8 cellular contexts compared by ENCODE assay signal in genomic region chr15:38563723-38564519, GRCh38. TPM values are rescaled to one million over a fixed set of nuclear protein-coding genes. Genes with fewer than 3 reads are reported as not detected.
DNase-seq lines count a peak whose midpoint lies in the region; ATAC-seq and TF ChIP-seq lines count a peak whose summit lies in the region.

No MANE protein-coding gene starts in this region.

- peak; percentile 91 for TF ChIP-seq CTCF in endothelial cell (IDR thresholded peaks at IDR 0.05; ENCODE audit: unreplicated experiment)

- peak; percentile 53 for ATAC-seq in HG02884 (IDR thresholded peaks at IDR 0.05; ENCODE audit: unreplicated experiment)

- DNase-seq in NCI-H748 (lab: John Stamatoyannopoulos, UW; ENCODE audit: unreplicated experiment) (peak; percentile 24), NCI-H748 treated with DMSO at 0.1 percent for 48 hours (lab: John Stamatoyannopoulos, UW) (no peak), NCI-H2227 (lab: John Stamatoyannopoulos, UW; ENCODE audit: unreplicated experiment) (peak; percentile 57), endothelial cell (ENCODE audit: low spot score) (peak; percentile 78), mucosa of gallbladder (ENCODE audit: low spot score) (peak; percentile 73)
- DNase-seq in activated CD8-positive, alpha-beta memory T cell treated with anti-CD3 and anti-CD28 coated beads for 48 hours (ENCODE audit: low read depth in 2 of 3, low spot score in 2 of 3), result peak; percentile 76 to 81 (median 79)
- peak; percentile 74 to 79 for DNase-seq in stimulated activated CD8-positive, alpha-beta memory T cell treated with anti-CD3 and anti-CD28 coated beads, Interleukin-4, amount 100 ng/mL, for 4 hours (ENCODE audit: low read depth in 2 of 2, low spot score in 1 of 2)

- peaks cover 5% of the 10 kb centered on the region for H3K27me3 Mint-ChIP-seq in endothelial cell (ENCODE audit: unreplicated experiment)

- H3K27ac Mint-ChIP-seq in endothelial cell (ENCODE audit: unreplicated experiment), result no peak overlapping the region

- H3K9me3 Mint-ChIP-seq in endothelial cell (ENCODE audit: unreplicated experiment), result no peaks in the 10 kb centered on the region

- no peaks in the 10 kb centered on the region for H3K36me3 Mint-ChIP-seq in endothelial cell (ENCODE audit: low read depth, unreplicated experiment)

- peak overlapping the region; percentile 88 for H3K4me3 Mint-ChIP-seq in endothelial cell (ENCODE audit: unreplicated experiment)

- H3K4me1 Mint-ChIP-seq in endothelial cell (ENCODE audit: unreplicated experiment), result no peaks in the 10 kb centered on the region

RNA-seq across cellular contexts. Expression of gene RASGRP1, which starts 0.7 kb away (rescaled TPM):
- total RNA-seq in endothelial cell (ENCODE audit: unreplicated experiment), result 0.49 TPM
- total RNA-seq in mucosa of gallbladder, result 4.6 TPM
